Comparison of ENCODE assay signal across 1 cellular context in genomic region chr3:52056521-52056967, GRCh38.
TF ChIP-seq lines count a peak whose summit lies in the region.

TSS of gene DUSP7 (minus strand) at chr3:52056571. CDS start at chr3:52056366, 205 bp downstream.

TF ChIP-seq in neural cell, 6 proteins besides CTCF, POLR2A, EP300 and RAD21 (continued from another document):
- TF ChIP-seq SMC3 (conservative IDR thresholded peaks at IDR 0.05; ENCODE audit: poor library complexity) (peak; percentile 41), TAF1 (IDR thresholded peaks at IDR 0.05; ENCODE audit: low read depth) (peak; percentile 25)
